14 cellular contexts compared by ENCODE assay signal in genomic region chr17:77304746-77305473, GRCh38.
DNase-seq lines count a peak whose midpoint lies in the region; ATAC-seq and TF ChIP-seq lines count a peak whose summit lies in the region.
"Had no signal": no experiment of that assay in that cellular context is flagged by ENCODE, and none has a peak within 500 bp of the region (broad histone marks: within the 10 kb centered on the region; RNA-seq: fewer than 3 reads in every experiment).

No MANE protein-coding gene starts in this region.

- peak overlapping the region; percentile 73 for H2AK5ac ChIP-seq in neuronal stem cell (ENCODE audit: low read depth, low read length)

- H2AFZ ChIP-seq in ACC112 (ENCODE audit: low read length, unreplicated experiment) (no peak overlapping the region), neuronal stem cell (ENCODE audit: low read length) (no peak overlapping the region)

- no peak overlapping the region for H3K4ac ChIP-seq in neuronal stem cell (ENCODE audit: low read length)

- H3K4me3 ChIP-seq in ACC112 (ENCODE audit: low read depth, low read length) (no peak overlapping the region), neuronal stem cell (ENCODE audit: low read length in 2 of 2) (no peak overlapping the region), foreskin fibroblast (ENCODE audit: low read depth in 1 of 2, low read length in 2 of 2) (no peak overlapping the region)
- H3K4me3 ChIP-seq: gastroesophageal sphincter had no signal

- DNase-seq in NCI-H2196 treated with DMSO at 0.1 percent for 48 hours (lab: John Stamatoyannopoulos, UW; ENCODE audit: unreplicated experiment), result peak; percentile 25
- DNase-seq in neuronal stem cell (ENCODE audit: low spot score), result no peak
- DNase-seq in NCI-H1048 (lab: John Stamatoyannopoulos, UW), result no peak
- no peak for DNase-seq in foreskin fibroblast
- DNase-seq in NOMO-1 treated with DMSO at 0.1 percent for 48 hours (lab: John Stamatoyannopoulos, UW; ENCODE audit: unreplicated experiment), result no peak
- DNase-seq: activated CD4-positive, alpha-beta T cell treated with anti-CD3 and anti-CD28 coated beads for 4 hours; caudate nucleus; MM.1S; NCI-H2107 had no signal

- H4K91ac ChIP-seq in neuronal stem cell (ENCODE audit: low read depth, low read length, poor library complexity), result peak overlapping the region; percentile 41

- H3K36me3 ChIP-seq in ACC112 (ENCODE audit: insufficient read depth, low read length), result no peaks in the 10 kb centered on the region
- no peaks in the 10 kb centered on the region for H3K36me3 ChIP-seq in neuronal stem cell (replicated peaks in 1 of 2; ENCODE audit: control insufficient read depth in 2 of 2, insufficient read depth in 2 of 2, low read length in 2 of 2)
- H3K36me3 ChIP-seq: gastroesophageal sphincter had no signal

- H3K14ac ChIP-seq in neuronal stem cell (ENCODE audit: low read length), result no peak overlapping the region

- H3K27ac ChIP-seq in ACC112 (ENCODE audit: low read depth, low read length) (peak overlapping the region; percentile 93), neuronal stem cell (replicated peaks; ENCODE audit: low read length) (no peak overlapping the region)
- H3K27ac ChIP-seq: gastroesophageal sphincter had no signal

- intact Hi-C loops in dendritic cell treated with granulocyte-macrophage colony-stimulating factor and Interleukin-4, amounts not matched to agents 40 ng/mL and 50 ng/mL, for 4 days (cut with micrococcal nuclease), result no loop called here

- H3K9me3 ChIP-seq in neuronal stem cell (replicated peaks in 1 of 2; ENCODE audit: control insufficient read depth in 2 of 2, insufficient read depth in 1 of 2, low read depth in 1 of 2, low read length in 2 of 2), result no peaks in the 10 kb centered on the region
- H3K9me3 ChIP-seq: gastroesophageal sphincter had no signal

- H3K4me1 ChIP-seq in ACC112 (ENCODE audit: control insufficient read depth, insufficient read depth, low read length, unreplicated experiment) (peaks cover 44% of the 10 kb centered on the region), neuronal stem cell (ENCODE audit: control insufficient read depth in 2 of 2, insufficient read depth in 1 of 2, low read depth in 1 of 2, low read length in 2 of 2) (peaks cover 7 to 15% of the 10 kb centered on the region in 2 donors)

- H3K9ac ChIP-seq in neuronal stem cell (ENCODE audit: low read depth, low read length, poor library complexity), result no peak overlapping the region

- no peak for TF ChIP-seq CTCF in foreskin fibroblast (IDR thresholded peaks at IDR 0.05; ENCODE audit: low read depth, low read length)

- H3K4me1 Mint-ChIP-seq in dendritic cell treated with granulocyte-macrophage colony-stimulating factor and Interleukin-4, amounts not matched to agents 40 ng/mL and 50 ng/mL, for 4 days (ENCODE audit: low read depth), result peaks cover 65% of the 10 kb centered on the region

- no peaks in the 10 kb centered on the region for H3K79me1 ChIP-seq in neuronal stem cell (ENCODE audit: low read depth, low read length)

- H3K4me3 Mint-ChIP-seq in dendritic cell treated with granulocyte-macrophage colony-stimulating factor and Interleukin-4, amounts not matched to agents 40 ng/mL and 50 ng/mL, for 4 days, result no peak overlapping the region
- H3K4me3 Mint-ChIP-seq: activated naive CD8-positive, alpha-beta T cell had no signal

- H2BK120ac ChIP-seq in neuronal stem cell (ENCODE audit: low read depth, low read length), result no peak overlapping the region

- peak overlapping the region; percentile 82 for H2BK15ac ChIP-seq in neuronal stem cell (ENCODE audit: low read length)

- peaks cover 2% of the 10 kb centered on the region for H3K27me3 Mint-ChIP-seq in dendritic cell treated with granulocyte-macrophage colony-stimulating factor and Interleukin-4, amounts not matched to agents 40 ng/mL and 50 ng/mL, for 4 days
- H3K27me3 Mint-ChIP-seq: activated naive CD8-positive, alpha-beta T cell had no signal

- no peak overlapping the region for H2BK5ac ChIP-seq in neuronal stem cell (ENCODE audit: low read length)

- H4K8ac ChIP-seq in neuronal stem cell (ENCODE audit: low read depth, low read length), result peak overlapping the region; percentile 95

- H3K18ac ChIP-seq in neuronal stem cell (ENCODE audit: low read length), result peak overlapping the region; percentile 97

- H3K9me3 Mint-ChIP-seq in dendritic cell treated with granulocyte-macrophage colony-stimulating factor and Interleukin-4, amounts not matched to agents 40 ng/mL and 50 ng/mL, for 4 days, result no peaks in the 10 kb centered on the region

- no peak overlapping the region for H3K23ac ChIP-seq in neuronal stem cell (ENCODE audit: low read depth, low read length, poor library complexity)

- no peaks in the 10 kb centered on the region for H3K27me3 ChIP-seq in ACC112 (ENCODE audit: insufficient read depth, low read length)
- no peaks in the 10 kb centered on the region for H3K27me3 ChIP-seq in neuronal stem cell (ENCODE audit: control insufficient read depth in 3 of 3, insufficient read depth in 3 of 3, low read depth in 1 of 3, low read length in 3 of 3)
- H3K27me3 ChIP-seq: gastroesophageal sphincter had no signal

- peak overlapping the region; percentile 27 for H2BK12ac ChIP-seq in neuronal stem cell (ENCODE audit: low read length)

- no peak overlapping the region for H3K4me2 ChIP-seq in neuronal stem cell (ENCODE audit: insufficient read depth, low read length, poor library complexity, severe bottlenecking)

- H3K79me2 ChIP-seq in ACC112 (ENCODE audit: control insufficient read depth, insufficient read depth, low read length, unreplicated experiment), result no peaks in the 10 kb centered on the region

- ATAC-seq in GM19397 (IDR thresholded peaks at IDR 0.05; ENCODE audit: unreplicated experiment), result no peak
- ATAC-seq: gastroesophageal sphincter had no signal

- H3K36me3 Mint-ChIP-seq in dendritic cell treated with granulocyte-macrophage colony-stimulating factor and Interleukin-4, amounts not matched to agents 40 ng/mL and 50 ng/mL, for 4 days (ENCODE audit: low read depth), result peaks cover 38% of the 10 kb centered on the region
- H3K36me3 Mint-ChIP-seq: activated naive CD8-positive, alpha-beta T cell had no signal

- peak overlapping the region; percentile 36 for H3K27ac Mint-ChIP-seq in dendritic cell treated with granulocyte-macrophage colony-stimulating factor and Interleukin-4, amounts not matched to agents 40 ng/mL and 50 ng/mL, for 4 days
- H3K27ac Mint-ChIP-seq: activated naive CD8-positive, alpha-beta T cell had no signal

- no CpG with 5 or more reads among the region's 21 CpGs for WGBS in neuronal stem cell (ENCODE audit: extremely low coverage in 2 of 2, insufficient read length in 2 of 2, insufficient replicate concordance in 1 of 2), 2 donors
